In genomic region chr5:118777468-118777746, GRCh38 we compare ENCODE assay signal across 2 cellular contexts.
TF ChIP-seq lines count a peak whose summit lies in the region.

No MANE protein-coding gene starts in this region.

TF ChIP-seq in liver, 16 proteins besides CTCF, POLR2A, EP300 and RAD21 (continued from another document):
- TF ChIP-seq, protein P1, sequence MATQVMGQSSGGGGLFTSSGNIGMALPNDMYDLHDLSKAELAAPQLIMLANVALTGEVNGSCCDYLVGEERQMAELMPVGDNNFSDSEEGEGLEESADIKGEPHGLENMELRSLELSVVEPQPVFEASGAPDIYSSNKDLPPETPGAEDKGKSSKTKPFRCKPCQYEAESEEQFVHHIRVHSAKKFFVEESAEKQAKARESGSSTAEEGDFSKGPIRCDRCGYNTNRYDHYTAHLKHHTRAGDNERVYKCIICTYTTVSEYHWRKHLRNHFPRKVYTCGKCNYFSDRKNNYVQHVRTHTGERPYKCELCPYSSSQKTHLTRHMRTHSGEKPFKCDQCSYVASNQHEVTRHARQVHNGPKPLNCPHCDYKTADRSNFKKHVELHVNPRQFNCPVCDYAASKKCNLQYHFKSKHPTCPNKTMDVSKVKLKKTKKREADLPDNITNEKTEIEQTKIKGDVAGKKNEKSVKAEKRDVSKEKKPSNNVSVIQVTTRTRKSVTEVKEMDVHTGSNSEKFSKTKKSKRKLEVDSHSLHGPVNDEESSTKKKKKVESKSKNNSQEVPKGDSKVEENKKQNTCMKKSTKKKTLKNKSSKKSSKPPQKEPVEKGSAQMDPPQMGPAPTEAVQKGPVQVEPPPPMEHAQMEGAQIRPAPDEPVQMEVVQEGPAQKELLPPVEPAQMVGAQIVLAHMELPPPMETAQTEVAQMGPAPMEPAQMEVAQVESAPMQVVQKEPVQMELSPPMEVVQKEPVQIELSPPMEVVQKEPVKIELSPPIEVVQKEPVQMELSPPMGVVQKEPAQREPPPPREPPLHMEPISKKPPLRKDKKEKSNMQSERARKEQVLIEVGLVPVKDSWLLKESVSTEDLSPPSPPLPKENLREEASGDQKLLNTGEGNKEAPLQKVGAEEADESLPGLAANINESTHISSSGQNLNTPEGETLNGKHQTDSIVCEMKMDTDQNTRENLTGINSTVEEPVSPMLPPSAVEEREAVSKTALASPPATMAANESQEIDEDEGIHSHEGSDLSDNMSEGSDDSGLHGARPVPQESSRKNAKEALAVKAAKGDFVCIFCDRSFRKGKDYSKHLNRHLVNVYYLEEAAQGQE (IDR thresholded peaks at IDR 0.05), result no peak
- peak; percentile 47 to 49 for TF ChIP-seq HNF4A (conservative IDR thresholded peaks at IDR 0.05)
- peak; percentile 31 for TF ChIP-seq SP1 (IDR thresholded peaks at IDR 0.05)
- no peak for TF ChIP-seq JUND (IDR thresholded peaks at IDR 0.05)
- no peak for TF ChIP-seq GABPA (IDR thresholded peaks at IDR 0.05 in 1 of 2, conservative IDR thresholded peaks at IDR 0.05 in 1 of 2)
- TF ChIP-seq MAX (IDR thresholded peaks at IDR 0.05), result no peak

TF ChIP-seq in HepG2, 621 proteins besides CTCF, POLR2A, EP300 and RAD21 (continued from another document):
- TF ChIP-seq KLF12 (CRISPR knock-in tag; IDR thresholded peaks at IDR 0.05; ENCODE audit: borderline replicate concordance), result no peak
- no peak for TF ChIP-seq ZNF430 (CRISPR knock-in tag; IDR thresholded peaks at IDR 0.05)
- TF ChIP-seq NFKB2 (CRISPR knock-in tag; IDR thresholded peaks at IDR 0.05; ENCODE audit: borderline replicate concordance), result no peak
- TF ChIP-seq, protein P2, sequence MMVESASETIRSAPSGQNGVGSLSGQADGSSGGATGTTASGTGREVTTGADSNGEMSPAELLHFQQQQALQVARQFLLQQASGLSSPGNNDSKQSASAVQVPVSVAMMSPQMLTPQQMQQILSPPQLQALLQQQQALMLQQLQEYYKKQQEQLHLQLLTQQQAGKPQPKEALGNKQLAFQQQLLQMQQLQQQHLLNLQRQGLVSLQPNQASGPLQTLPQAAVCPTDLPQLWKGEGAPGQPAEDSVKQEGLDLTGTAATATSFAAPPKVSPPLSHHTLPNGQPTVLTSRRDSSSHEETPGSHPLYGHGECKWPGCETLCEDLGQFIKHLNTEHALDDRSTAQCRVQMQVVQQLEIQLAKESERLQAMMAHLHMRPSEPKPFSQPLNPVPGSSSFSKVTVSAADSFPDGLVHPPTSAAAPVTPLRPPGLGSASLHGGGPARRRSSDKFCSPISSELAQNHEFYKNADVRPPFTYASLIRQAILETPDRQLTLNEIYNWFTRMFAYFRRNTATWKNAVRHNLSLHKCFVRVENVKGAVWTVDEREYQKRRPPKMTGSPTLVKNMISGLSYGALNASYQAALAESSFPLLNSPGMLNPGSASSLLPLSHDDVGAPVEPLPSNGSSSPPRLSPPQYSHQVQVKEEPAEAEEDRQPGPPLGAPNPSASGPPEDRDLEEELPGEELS (CRISPR knock-in tag; IDR thresholded peaks at IDR 0.05), result no peak
- no peak for TF ChIP-seq SALL2 (CRISPR knock-in tag; IDR thresholded peaks at IDR 0.05)
- TF ChIP-seq MAFG (CRISPR knock-in tag; IDR thresholded peaks at IDR 0.05), result no peak
- no peak for TF ChIP-seq CHD2 (IDR thresholded peaks at IDR 0.05; ENCODE audit: low read depth, low read length)
- no peak for TF ChIP-seq ZNF704 (CRISPR knock-in tag; IDR thresholded peaks at IDR 0.05; ENCODE audit: borderline replicate concordance)
TF ChIP-seq in HepG2: peak in this region for 0.
